7 cellular contexts compared by ENCODE assay signal in genomic region chr20:23914469-23914868, GRCh38. TPM values are rescaled to one million over a fixed set of nuclear protein-coding genes. Genes with fewer than 3 reads are reported as not detected.
"Had no signal": no experiment of that assay in that cellular context is flagged by ENCODE, and none has a peak within 500 bp of the region (broad histone marks: within the 10 kb centered on the region; RNA-seq: fewer than 3 reads in every experiment).

No MANE protein-coding gene starts in this region.

RNA-seq across cellular contexts. Expression of gene CST5, which starts 34.9 kb away (rescaled TPM):
- total RNA-seq: GM23248, GM23338, H1, H4, H7, H9, HFFc6 had no signal
- polyA plus RNA-seq: GM23248, GM23338, H1 had no signal
